Comparison of ENCODE assay signal across 12 cellular contexts in the genomic region with DNA sequence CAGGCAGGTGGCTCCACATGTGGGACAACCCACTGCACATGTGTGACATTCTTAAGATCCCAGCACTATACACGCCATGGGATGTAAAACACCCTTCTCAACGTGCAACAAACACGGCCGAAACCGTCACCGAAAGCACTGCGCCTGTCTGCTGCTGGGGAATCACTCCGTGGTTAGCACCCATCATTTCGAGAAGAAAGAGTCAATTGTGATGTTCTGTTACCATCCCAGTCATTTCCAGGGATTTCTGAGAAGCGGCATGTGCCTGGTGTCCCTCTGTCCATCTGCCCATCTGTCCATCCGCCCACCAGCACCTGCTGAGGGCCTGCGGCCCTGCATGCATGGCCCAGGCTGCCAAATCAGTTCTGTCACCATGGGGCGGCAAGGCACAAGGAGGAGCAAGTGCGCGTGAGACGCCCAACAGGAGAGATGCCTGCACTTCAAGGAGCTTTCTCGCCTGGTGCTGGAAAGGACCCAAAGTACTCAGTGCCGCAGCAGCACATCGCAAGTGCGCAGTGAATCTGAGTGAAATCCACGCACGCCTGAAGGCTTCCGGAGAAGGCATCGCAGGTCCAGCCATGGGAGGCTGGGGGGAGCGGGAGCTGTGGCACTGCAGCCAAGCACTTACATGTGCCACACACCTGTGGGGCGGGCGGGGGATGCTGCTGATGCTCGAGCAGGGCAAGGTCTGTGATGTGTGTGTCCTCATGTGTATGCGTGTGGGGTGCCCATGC. TPM values are rescaled to one million over a fixed set of nuclear protein-coding genes. Genes with fewer than 3 reads are reported as not detected.
DNase-seq lines count a peak whose midpoint lies in the region; ATAC-seq, FAIRE-seq and TF ChIP-seq lines count a peak whose summit lies in the region.
"Had no signal": no experiment of that assay in that cellular context is flagged by ENCODE, and none has a peak within 500 bp of the region (broad histone marks: within the 10 kb centered on the region; RNA-seq: fewer than 3 reads in every experiment).

No MANE protein-coding gene starts in this region.

- H3K18ac ChIP-seq in H9 (ENCODE audit: insufficient read length, low read depth, low read length): no peak overlapping the region

- TF ChIP-seq CTCF in H9 (conservative IDR thresholded peaks at IDR 0.05) (no peak), chondrocyte (IDR thresholded peaks at IDR 0.05) (no peak)

- H4K20me1 ChIP-seq in H9 (ENCODE audit: control insufficient read depth, insufficient read depth, insufficient read length): no peaks in the 10 kb centered on the region

- H3K23me2 ChIP-seq in H9 (ENCODE audit: insufficient read length, low read depth, low read length, poor library complexity, severe bottlenecking): no peaks in the 10 kb centered on the region

- H3K27ac Mint-ChIP-seq in H9 (peak overlapping the region; percentile 58 to 91 (median 69); a peak in 5 of 7 replicates), chondrocyte (ENCODE audit: unreplicated experiment) (no peak overlapping the region)
- H3K27ac Mint-ChIP-seq in stimulated activated effector memory CD8-positive, alpha-beta T cell treated with anti-CD3 and anti-CD28 coated beads, Interleukin-12 subunit alpha, Interleukin-12 subunit beta, amount 100 ng/mL, for 72 hours: peak overlapping the region; percentile 92

- no CpG with 5 or more reads among the region's 29 CpGs for WGBS in H9 (ENCODE audit: extremely low coverage, insufficient read length, low lambda C conversion rate)

- no peak overlapping the region for H2BK5ac ChIP-seq in H9 (ENCODE audit: insufficient read length, low read length)

- H3K79me2 ChIP-seq in H9 (ENCODE audit: insufficient read depth, low read length): peaks cover 2% of the 10 kb centered on the region; the same call in 1 of the 2 replicates

- H2BK20ac ChIP-seq in H9 (ENCODE audit: low read depth, low read length, poor library complexity, severe bottlenecking): no peak overlapping the region

- no peaks in the 10 kb centered on the region for H3K27me3 ChIP-seq in H9 (ENCODE audit: insufficient read depth, low read length)
- H3K27me3 ChIP-seq: heart right ventricle had no signal

- no peak overlapping the region for H3K56ac ChIP-seq in H9 (ENCODE audit: insufficient read length, low read depth, low read length)

- no peak overlapping the region for H3K27ac ChIP-seq in H9 (ENCODE audit: insufficient read length, low read depth, low read length)
- H3K27ac ChIP-seq: heart right ventricle had no signal

- no peak overlapping the region for H3K9ac ChIP-seq in H9 (ENCODE audit: extremely low read depth, insufficient read length, low read length)

- H4K5ac ChIP-seq in H9 (ENCODE audit: insufficient read length, low read depth, low read length): no peak overlapping the region

- H3K36me3 Mint-ChIP-seq in H9 (ENCODE audit: insufficient read depth in 1 of 3, low read depth in 3 of 3) (peaks cover 0 to 11% (median 0%) of the 10 kb centered on the region in 3 experiments; a peak in 2 of 7 replicates), chondrocyte (ENCODE audit: low read depth) (no peaks in the 10 kb centered on the region)
- H3K36me3 Mint-ChIP-seq in stimulated activated effector memory CD8-positive, alpha-beta T cell treated with anti-CD3 and anti-CD28 coated beads, Interleukin-12 subunit alpha, Interleukin-12 subunit beta, amount 100 ng/mL, for 72 hours: peaks cover 6% of the 10 kb centered on the region

- FAIRE-seq in GM18507 (lab: Jason Lieb, UNC): peak; percentile 98

- H3K4me1 Mint-ChIP-seq in H9 (peaks cover 47 to 51% of the 10 kb centered on the region in 2 experiments), chondrocyte (ENCODE audit: low read depth) (peaks cover 50% of the 10 kb centered on the region)
- peaks cover 40% of the 10 kb centered on the region for H3K4me1 Mint-ChIP-seq in stimulated activated effector memory CD8-positive, alpha-beta T cell treated with anti-CD3 and anti-CD28 coated beads, Interleukin-12 subunit alpha, Interleukin-12 subunit beta, amount 100 ng/mL, for 72 hours

- H3K4me2 ChIP-seq in H9 (ENCODE audit: insufficient read depth, insufficient read length, low read length): no peak overlapping the region

- no peaks in the 10 kb centered on the region for H3K9me3 ChIP-seq in H9 (ENCODE audit: control insufficient read depth, low read depth, low read length)
- H3K9me3 ChIP-seq: heart right ventricle had no signal

- H3K9me3 Mint-ChIP-seq in H9 (no peaks in the 10 kb centered on the region), chondrocyte (ENCODE audit: low read depth) (no peaks in the 10 kb centered on the region)
- no peaks in the 10 kb centered on the region for H3K9me3 Mint-ChIP-seq in stimulated activated effector memory CD8-positive, alpha-beta T cell treated with anti-CD3 and anti-CD28 coated beads, Interleukin-12 subunit alpha, Interleukin-12 subunit beta, amount 100 ng/mL, for 72 hours

- H2BK15ac ChIP-seq in H9 (ENCODE audit: low read depth, low read length): no peak overlapping the region

- H3T11ph ChIP-seq in H9 (ENCODE audit: low read length): no peak overlapping the region

- H2AK5ac ChIP-seq in H9 (ENCODE audit: insufficient read length, low read length): no peak overlapping the region

- no peak overlapping the region for H3K14ac ChIP-seq in H9 (ENCODE audit: insufficient read depth, low read length)

- H3K4me1 ChIP-seq in H9 (ENCODE audit: insufficient read depth, low read length): peaks cover 4% of the 10 kb centered on the region; the same call in 1 of the 2 replicates

- DNase-seq in GM18507 (ENCODE audit: extremely low spot score, insufficient read length, low read depth) (no peak), H9 (no peak), chondrocyte (ENCODE audit: low spot score) (peak; percentile 90)
- DNase-seq in stimulated activated effector memory CD8-positive, alpha-beta T cell treated with anti-CD3 and anti-CD28 coated beads, Interleukin-12 subunit alpha, Interleukin-12 subunit beta, amount 100 ng/mL, for 72 hours (ENCODE audit: low spot score in 2 of 2): no peak
- no peak for DNase-seq in central memory CD4-positive, alpha-beta T cell
- DNase-seq: activated CD4-positive, alpha-beta T cell treated with anti-CD3 and anti-CD28 coated beads for 4 hours; effector memory CD4-positive, alpha-beta T cell; KG1; NCI-H2171 had no signal

- no peak overlapping the region for H2AFZ ChIP-seq in H9 (ENCODE audit: low read length)

- H4K91ac ChIP-seq in H9 (ENCODE audit: insufficient read length, low read depth, low read length): no peak overlapping the region

- H3K4me3 Mint-ChIP-seq in H9 (no peak overlapping the region), chondrocyte (ENCODE audit: unreplicated experiment) (no peak overlapping the region)
- peak overlapping the region; percentile 70 for H3K4me3 Mint-ChIP-seq in stimulated activated effector memory CD8-positive, alpha-beta T cell treated with anti-CD3 and anti-CD28 coated beads, Interleukin-12 subunit alpha, Interleukin-12 subunit beta, amount 100 ng/mL, for 72 hours

- no peak overlapping the region for H2BK12ac ChIP-seq in H9 (ENCODE audit: insufficient read length, low read depth, low read length)

- H3K4ac ChIP-seq in H9 (ENCODE audit: low read depth, low read length): no peak overlapping the region

- H3K27me3 Mint-ChIP-seq in H9 (ENCODE audit: low read depth): no peaks in the 10 kb centered on the region
- no peaks in the 10 kb centered on the region for H3K27me3 Mint-ChIP-seq in chondrocyte (ENCODE audit: low read depth)

- H3K79me1 ChIP-seq in H9 (ENCODE audit: insufficient read depth, low read depth, low read length, poor library complexity, severe bottlenecking): peaks cover 6% of the 10 kb centered on the region

- no peak overlapping the region for H4K8ac ChIP-seq in H9 (replicated peaks; ENCODE audit: insufficient read length, low read depth, low read length)

- ATAC-seq in stimulated activated effector memory CD8-positive, alpha-beta T cell treated with anti-CD3 and anti-CD28 coated beads, Interleukin-12 subunit alpha, Interleukin-12 subunit beta, amount 100 ng/mL, for 72 hours: peak; percentile 41
- ATAC-seq in HG03469 (IDR thresholded peaks at IDR 0.05; ENCODE audit: unreplicated experiment) (no peak), HG03135 (IDR thresholded peaks at IDR 0.05; ENCODE audit: unreplicated experiment) (no peak)
- ATAC-seq: heart right ventricle had no signal

- no peak overlapping the region for H3K23ac ChIP-seq in H9 (ENCODE audit: insufficient read length, low read depth, low read length)

- no peak overlapping the region for H2BK120ac ChIP-seq in H9 (ENCODE audit: low read depth, low read length, poor library complexity, severe bottlenecking)

RNA-seq across cellular contexts. Expression of a gene that starts 38.0 kb away (rescaled TPM):
- total RNA-seq in H9 (2021): 58.7 and 58.9 TPM in 2 replicates
- 17.7 to 34.2 TPM (median 19.3 TPM) in 3 replicates for total RNA-seq in chondrocyte
